ENCODE assay signal across 14 cellular contexts in genomic region chr9:97536480-97536879, GRCh38.
"Had no signal": no experiment of that assay in that cellular context is flagged by ENCODE, and none has a peak within 500 bp of the region (broad histone marks: within the 10 kb centered on the region; RNA-seq: fewer than 3 reads in every experiment).

No MANE protein-coding gene starts in this region.

- H3K4me2 ChIP-seq: smooth muscle cell had no signal

- ATAC-seq: stimulated activated naive CD8-positive, alpha-beta T cell treated with anti-CD3 and anti-CD28 coated beads, Interleukin-15, Interleukin-2, amounts not matched to agents 100 U/mL and 50 U/mL, for 24 hours had no signal

- H3K4me1 Mint-ChIP-seq: activated CD4-positive, alpha-beta T cell treated with anti-CD3 and anti-CD28 coated beads, Interleukin-2, amount 10 ng/mL, durations not matched to agents 7 days and 5 days; neural crest cell had no signal

- H3K9me3 ChIP-seq: esophagus squamous epithelium had no signal

- H3K4me3 ChIP-seq: coronary artery, esophagus squamous epithelium, SK-N-MC, smooth muscle cell, thoracic aorta had no signal

- DNase-seq: activated CD4-positive, alpha-beta T cell treated with anti-CD3 and anti-CD28 coated beads, Interleukin-2, amount 10 ng/mL, durations not matched to agents 7 days and 5 days; activated naive CD4-positive, alpha-beta T cell treated with anti-CD3 and anti-CD28 coated beads, Interleukin-2, amount 50 U/mL, for 16 hours; caudate nucleus; effector CD4-positive, alpha-beta T cell; esophagus squamous epithelium; glutamatergic neuron; midbrain; retina; stimulated activated naive CD8-positive, alpha-beta T cell treated with anti-CD3 and anti-CD28 coated beads, Interleukin-15, Interleukin-2, amounts not matched to agents 100 U/mL and 50 U/mL, for 24 hours had no signal

- H3K27me3 ChIP-seq: esophagus squamous epithelium had no signal

- H3K9me3 Mint-ChIP-seq: activated CD4-positive, alpha-beta T cell treated with anti-CD3 and anti-CD28 coated beads, Interleukin-2, amount 10 ng/mL, durations not matched to agents 7 days and 5 days; neural crest cell had no signal

- H3K36me3 ChIP-seq: esophagus squamous epithelium had no signal

- H3K27ac Mint-ChIP-seq: activated CD4-positive, alpha-beta T cell treated with anti-CD3 and anti-CD28 coated beads, Interleukin-2, amount 10 ng/mL, durations not matched to agents 7 days and 5 days had no signal

- H3K4me3 Mint-ChIP-seq: activated CD4-positive, alpha-beta T cell treated with anti-CD3 and anti-CD28 coated beads, Interleukin-2, amount 10 ng/mL, durations not matched to agents 7 days and 5 days; neural crest cell had no signal

- H3K27ac ChIP-seq: coronary artery, esophagus squamous epithelium, SK-N-MC had no signal
